ENCODE assay signal across 12 cellular contexts in the genomic region with DNA sequence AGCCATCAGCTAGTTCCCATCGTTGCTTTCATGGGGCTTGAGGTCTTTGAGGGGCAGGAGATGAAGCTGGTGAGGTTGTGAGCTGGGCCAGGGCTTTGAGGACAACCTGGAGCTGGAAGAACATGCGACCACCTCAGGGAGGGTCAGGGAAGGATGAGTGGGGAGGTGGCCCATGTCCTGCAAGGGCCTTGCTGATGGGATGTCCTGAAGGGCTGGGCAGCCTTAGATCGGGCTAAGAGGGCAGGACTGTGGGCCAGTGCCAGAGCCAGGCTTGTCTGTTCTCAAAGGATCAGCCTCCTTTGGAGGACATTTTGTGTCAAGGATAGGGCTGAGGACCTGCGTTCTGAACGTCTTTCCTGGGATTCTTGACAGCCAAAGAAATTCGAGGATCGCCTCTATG. TPM values are rescaled to one million over a fixed set of nuclear protein-coding genes. Genes with fewer than 3 reads are reported as not detected.
DNase-seq lines count a peak whose midpoint lies in the region; ATAC-seq and TF ChIP-seq lines count a peak whose summit lies in the region.
"Had no signal": no experiment of that assay in that cellular context is flagged by ENCODE, and none has a peak within 500 bp of the region (broad histone marks: within the 10 kb centered on the region; RNA-seq: fewer than 3 reads in every experiment).

No MANE protein-coding gene starts in this region.

- peaks cover 18 to 37% of the 10 kb centered on the region in 2 donors for H3K36me3 ChIP-seq in esophagus (ENCODE audit: control insufficient read depth in 2 of 2, insufficient read depth in 2 of 2, low read length in 1 of 2)

- DNase-seq in CD1c-positive myeloid dendritic cell (ENCODE audit: extremely low spot score): no peak
- no peak for DNase-seq in NCI-H82 treated with DMSO at 0.1 percent for 48 hours (lab: John Stamatoyannopoulos, UW; ENCODE audit: unreplicated experiment)
- no peak for DNase-seq in islet precursor cell
- DNase-seq: COR-L47, NCI-H1694 treated with DMSO at 0.1 percent for 48 hours, PC-9 had no signal

- no peak for ATAC-seq in HG02885 (IDR thresholded peaks at IDR 0.05; ENCODE audit: poor library complexity, unreplicated experiment)

- H3K27ac Mint-ChIP-seq in nephron: peak overlapping the region in 2 of 3 experiments; percentile 14 to 81

- no peaks in the 10 kb centered on the region for H3K27me3 ChIP-seq in esophagus (ENCODE audit: control insufficient read depth in 1 of 2, insufficient read depth in 2 of 2, low read length in 2 of 2)

- H3K4me3 ChIP-seq in esophagus (ENCODE audit: low read depth in 1 of 2, low read length in 2 of 2): no peak overlapping the region
- H3K4me3 ChIP-seq: PC-9 had no signal

- no peaks in the 10 kb centered on the region for H3K27me3 Mint-ChIP-seq in nephron (ENCODE audit: low read depth)

- H3K4me1 ChIP-seq in esophagus (ENCODE audit: control insufficient read depth in 2 of 2, insufficient read depth in 2 of 2, low read length in 1 of 2): peaks cover 0 to 11% of the 10 kb centered on the region in 2 donors

- H3K27ac ChIP-seq in 22Rv1 (peak overlapping the region; percentile 23), esophagus (ENCODE audit: low read depth in 2 of 2, low read length in 1 of 2) (peak overlapping the region; percentile 88 to 89)
- H3K27ac ChIP-seq: HL-60, PC-9 had no signal

- H3K4me1 Mint-ChIP-seq in nephron: peaks cover 7% of the 10 kb centered on the region

- H3K4me3 Mint-ChIP-seq in nephron: no peak overlapping the region

- no peaks in the 10 kb centered on the region for H3K9me3 Mint-ChIP-seq in nephron

- H3K36me3 Mint-ChIP-seq in nephron (ENCODE audit: low read depth): peaks cover 43% of the 10 kb centered on the region

- WGBS in esophagus, 2 donors: 69 to 75% methylated on average over 7 of the region's 7 CpGs

- TF ChIP-seq CTCF in 22Rv1 (IDR thresholded peaks at IDR 0.05) (no peak), nephron (IDR thresholded peaks at IDR 0.05; ENCODE audit: unreplicated experiment in 3 of 3) (no peak)

- H3K9me3 ChIP-seq in esophagus (ENCODE audit: control insufficient read depth in 2 of 2, insufficient read depth in 1 of 2, low read depth in 1 of 2, low read length in 1 of 2): no peaks in the 10 kb centered on the region

TF ChIP-seq in PFSK-1, 5 proteins besides CTCF, POLR2A, EP300 and RAD21:
- TF ChIP-seq POLR2AphosphoS5 (IDR thresholded peaks at IDR 0.05; ENCODE audit: low read depth, low read length): 0 out of 2 replicates have a peak, but pooled peaks have one; percentile 15
- TF ChIP-seq, protein P1, sequence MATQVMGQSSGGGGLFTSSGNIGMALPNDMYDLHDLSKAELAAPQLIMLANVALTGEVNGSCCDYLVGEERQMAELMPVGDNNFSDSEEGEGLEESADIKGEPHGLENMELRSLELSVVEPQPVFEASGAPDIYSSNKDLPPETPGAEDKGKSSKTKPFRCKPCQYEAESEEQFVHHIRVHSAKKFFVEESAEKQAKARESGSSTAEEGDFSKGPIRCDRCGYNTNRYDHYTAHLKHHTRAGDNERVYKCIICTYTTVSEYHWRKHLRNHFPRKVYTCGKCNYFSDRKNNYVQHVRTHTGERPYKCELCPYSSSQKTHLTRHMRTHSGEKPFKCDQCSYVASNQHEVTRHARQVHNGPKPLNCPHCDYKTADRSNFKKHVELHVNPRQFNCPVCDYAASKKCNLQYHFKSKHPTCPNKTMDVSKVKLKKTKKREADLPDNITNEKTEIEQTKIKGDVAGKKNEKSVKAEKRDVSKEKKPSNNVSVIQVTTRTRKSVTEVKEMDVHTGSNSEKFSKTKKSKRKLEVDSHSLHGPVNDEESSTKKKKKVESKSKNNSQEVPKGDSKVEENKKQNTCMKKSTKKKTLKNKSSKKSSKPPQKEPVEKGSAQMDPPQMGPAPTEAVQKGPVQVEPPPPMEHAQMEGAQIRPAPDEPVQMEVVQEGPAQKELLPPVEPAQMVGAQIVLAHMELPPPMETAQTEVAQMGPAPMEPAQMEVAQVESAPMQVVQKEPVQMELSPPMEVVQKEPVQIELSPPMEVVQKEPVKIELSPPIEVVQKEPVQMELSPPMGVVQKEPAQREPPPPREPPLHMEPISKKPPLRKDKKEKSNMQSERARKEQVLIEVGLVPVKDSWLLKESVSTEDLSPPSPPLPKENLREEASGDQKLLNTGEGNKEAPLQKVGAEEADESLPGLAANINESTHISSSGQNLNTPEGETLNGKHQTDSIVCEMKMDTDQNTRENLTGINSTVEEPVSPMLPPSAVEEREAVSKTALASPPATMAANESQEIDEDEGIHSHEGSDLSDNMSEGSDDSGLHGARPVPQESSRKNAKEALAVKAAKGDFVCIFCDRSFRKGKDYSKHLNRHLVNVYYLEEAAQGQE (IDR thresholded peaks at IDR 0.05; ENCODE audit: insufficient read depth in 1 of 2, low read depth in 2 of 2, low read length in 2 of 2): no peak
- TF ChIP-seq SIN3A (IDR thresholded peaks at IDR 0.05; ENCODE audit: borderline replicate concordance, insufficient read depth, low read length): no peak

RNA-seq across cellular contexts. Expression of a gene that starts 10.5 kb away (rescaled TPM):
- 63.9 TPM for polyA plus RNA-seq in PFSK-1 (2012; ENCODE audit: insufficient read length, low read depth)
- polyA plus RNA-seq in esophagus: 10 to 100 TPM; 52.2 to 59.3 TPM

RNA-seq across cellular contexts. Expression of a gene that starts 24.3 kb away (rescaled TPM):
- polyA plus RNA-seq in PFSK-1 (2012; ENCODE audit: insufficient read length, low read depth): 0.99 TPM
- polyA plus RNA-seq in esophagus: 1 to 10 TPM in 1 of 2 donors, under 1 TPM in 1; 0.54 to 1.0 TPM

RNA-seq across cellular contexts. Expression of a gene that starts 31.9 kb away (rescaled TPM):
- polyA plus RNA-seq in PFSK-1 (2012; ENCODE audit: insufficient read length, low read depth): 8.6 TPM
- polyA plus RNA-seq in esophagus: 1 to 10 TPM; 2.9 to 7.5 TPM

RNA-seq across cellular contexts. Expression of a gene that starts 33.9 kb away (rescaled TPM):
- polyA plus RNA-seq in PFSK-1 (2012; ENCODE audit: insufficient read length, low read depth): 54.2 TPM
- 10 to 100 TPM in 1 of 2 donors, 1 to 10 TPM in 1; 6.2 to 18.1 TPM for polyA plus RNA-seq in esophagus
